In genomic region chr13:92574499-92574898, GRCh38 we compare ENCODE assay signal across 1 cellular context.
TF ChIP-seq lines count a peak whose summit lies in the region.

No MANE protein-coding gene starts in this region.

TF ChIP-seq in K562, 482 proteins besides CTCF, POLR2A, EP300 and RAD21 (continued from another document):
- no peak for TF ChIP-seq RNF219 (CRISPR knock-in tag; IDR thresholded peaks at IDR 0.05)
